1 cellular context compared by ENCODE assay signal in the genomic region with DNA sequence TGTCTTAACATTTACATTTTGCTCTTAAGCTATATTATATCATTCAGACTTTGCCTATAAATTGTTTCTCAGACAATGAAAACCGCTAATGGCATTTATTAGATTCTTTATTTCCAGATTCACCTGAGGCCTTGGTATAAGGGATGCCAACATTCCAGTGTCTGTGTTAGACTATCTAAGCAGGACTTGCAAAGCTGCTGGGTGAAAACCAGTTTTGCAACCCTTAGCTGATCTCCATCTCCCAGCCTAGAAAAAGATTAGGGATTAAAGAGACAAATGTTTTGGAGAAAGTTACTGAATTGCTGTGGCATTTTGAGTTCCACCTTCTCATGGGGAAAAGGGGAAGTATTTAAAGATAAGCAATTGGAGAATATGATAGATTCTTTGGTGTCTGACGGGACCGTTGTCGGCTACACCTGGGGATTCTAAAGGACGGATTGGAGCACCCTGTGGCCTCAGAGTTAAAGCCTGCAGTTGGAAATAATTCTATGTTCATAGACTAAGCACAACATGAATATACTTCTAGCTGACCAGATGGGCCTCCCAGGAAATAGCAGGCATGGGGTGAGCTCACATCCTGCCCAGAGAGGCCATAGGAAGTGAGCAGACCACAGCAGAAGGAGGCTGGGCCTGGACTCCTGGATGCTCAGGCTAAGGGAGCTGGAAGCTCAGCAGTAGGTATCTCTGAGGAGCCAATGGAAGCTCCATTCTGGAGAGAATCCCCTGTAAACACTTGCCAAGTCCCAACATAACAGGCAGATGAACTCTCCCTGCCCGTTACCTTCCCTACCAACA.
TF ChIP-seq lines count a peak whose summit lies in the region.

No MANE protein-coding gene starts in this region.

TF ChIP-seq in endothelial cell of umbilical vein, 7 proteins besides CTCF, POLR2A, EP300 and RAD21 (continued from another document):
- TF ChIP-seq FOS (IDR thresholded peaks at IDR 0.05; ENCODE audit: borderline replicate concordance, insufficient read depth, low read length), result no peak
- TF ChIP-seq MYC (IDR thresholded peaks at IDR 0.05; ENCODE audit: low read depth, low read length), result no peak
- TF ChIP-seq EZH2 (IDR thresholded peaks at IDR 0.05; ENCODE audit: borderline replicate concordance, low read depth, low read length, severe bottlenecking), result no peak
